ENCODE assay signal across 8 cellular contexts in genomic region chr15:96356494-96357455, GRCh38. TPM values are rescaled to one million over a fixed set of nuclear protein-coding genes. Genes with fewer than 3 reads are reported as not detected.
A peak's percentile ranks its signal among the peaks of the same experiment; 100 is the strongest.
DNase-seq lines count a peak whose midpoint lies in the region; ATAC-seq and TF ChIP-seq lines count a peak whose summit lies in the region.

No MANE protein-coding gene starts in this region.

- peak; percentile 87 for DNase-seq in COLO668 (lab: John Stamatoyannopoulos, UW; ENCODE audit: unreplicated experiment)
- no peak for DNase-seq in Panc1 (ENCODE audit: low read depth, low spot score)
- DNase-seq in activated T-helper 1 cell treated with Interleukin-2 at 50 U/mL for 16 hours (ENCODE audit: low read depth) = peak; percentile 17
- peak; percentile 86 for DNase-seq in fibroblast of lung (ENCODE audit: low read depth in 2 of 2)
- DNase-seq in neural crest cell (ENCODE audit: low read depth, low spot score) = peak; percentile 96
- peak; percentile 76 for DNase-seq in stromal cell of bone marrow (ENCODE audit: low read depth)

- no peaks in the 10 kb centered on the region for H3K9me3 ChIP-seq in Panc1 (ENCODE audit: control insufficient read depth, insufficient read depth, low read depth, low read length)
- no peaks in the 10 kb centered on the region for H3K9me3 ChIP-seq in fibroblast of lung (ENCODE audit: control insufficient read depth, insufficient read depth, low read depth, low read length)

- peaks cover 67% of the 10 kb centered on the region for H3K27me3 Mint-ChIP-seq in neural crest cell (ENCODE audit: low read depth)

- CTCF ChIA-PET in Panc1 (lab: Charles Lee) = interaction anchor here (0.7 to 0.8 kb wide), 3 partner anchors 673 to 1223 kb away, joined by 3 to 6 read pairs (median 3); no protein-coding TSS in a partner anchor

- H3K27ac Mint-ChIP-seq in neural crest cell (ENCODE audit: unreplicated experiment) = peak overlapping the region; percentile 72

- peaks cover 65% of the 10 kb centered on the region for H3K4me1 Mint-ChIP-seq in neural crest cell

- H3K4me3 ChIP-seq in Panc1 (ENCODE audit: low read depth in 2 of 2, low read length in 2 of 2) (peak overlapping the region; percentile 55 to 58), fibroblast of lung (replicated peaks in 1 of 4; ENCODE audit: control extremely low read depth in 1 of 4, insufficient read depth in 1 of 4, low read depth in 3 of 4, low read length in 4 of 4) (peak overlapping the region; percentile 41 to 82 (median 56))

- ATAC-seq in GM19463 (IDR thresholded peaks at IDR 0.05; ENCODE audit: unreplicated experiment) (peak; percentile 51), HG03575 (IDR thresholded peaks at IDR 0.05; ENCODE audit: extremely low read depth, insufficient number of reproducible peaks, low FRiP score, unreplicated experiment) (peak; percentile 63), Panc1 (peak; percentile 82)

- H2AFZ ChIP-seq in fibroblast of lung (ENCODE audit: low read length) = no peak overlapping the region

- H3K79me2 ChIP-seq in fibroblast of lung (ENCODE audit: control insufficient read depth, insufficient read depth, low read length) = peaks cover 68% of the 10 kb centered on the region

- H3K4me1 ChIP-seq in Panc1 (ENCODE audit: control insufficient read depth, insufficient read depth, low read length) = peaks cover 16% of the 10 kb centered on the region
- peaks cover 10% of the 10 kb centered on the region for H3K4me1 ChIP-seq in fibroblast of lung (ENCODE audit: control insufficient read depth, extremely low read depth, insufficient read depth, low read length)

- no TSS peak for BruUV-seq in Panc1 (replicated peaks; lab: Mats Ljungman, UMichigan)

- TF ChIP-seq CTCF in Panc1 (IDR thresholded peaks at IDR 0.05) (peak; percentile 98), fibroblast of lung (conservative IDR thresholded peaks at IDR 0.05 in 1 of 2, IDR thresholded peaks at IDR 0.05 in 1 of 2; ENCODE audit: low read depth in 1 of 2, low read length in 2 of 2) (peak; percentile 77 to 85), neural crest cell (conservative IDR thresholded peaks at IDR 0.05) (peak; percentile 99)

- POLR2A ChIA-PET in Panc1 (lab: Charles Lee) = interaction anchor here (0.6 to 0.8 kb wide), 3 partner anchors 25 to 304 kb away, joined by 3 to 17 read pairs (median 9); no protein-coding TSS in a partner anchor

- no peaks in the 10 kb centered on the region for H3K27me3 ChIP-seq in Panc1 (ENCODE audit: control insufficient read depth, insufficient read depth, low read length)
- no peaks in the 10 kb centered on the region for H3K27me3 ChIP-seq in fibroblast of lung (ENCODE audit: control insufficient read depth, insufficient read depth, low read length)

- H3K9ac ChIP-seq in fibroblast of lung (ENCODE audit: insufficient read depth, low read length) = peak overlapping the region; percentile 67

- in situ Hi-C loops in Panc1 (cut with HindIII; ENCODE audit: low pct_unique_long_range_greater_than_20kb, low sequenced_read_pairs) = no loop called here

- H3K4me3 Mint-ChIP-seq in neural crest cell = no peak overlapping the region

- H3K36me3 Mint-ChIP-seq in neural crest cell (ENCODE audit: low read depth) = no peaks in the 10 kb centered on the region

- no peaks in the 10 kb centered on the region for H3K36me3 ChIP-seq in Panc1 (ENCODE audit: control insufficient read depth, insufficient read depth, low read length)
- H3K36me3 ChIP-seq in fibroblast of lung (ENCODE audit: control insufficient read depth, insufficient read depth, low read length) = peaks cover 6% of the 10 kb centered on the region

- H3K27ac ChIP-seq in Panc1 (ENCODE audit: low read length) (peak overlapping the region; percentile 78), fibroblast of lung (ENCODE audit: insufficient read depth, low read length) (peak overlapping the region; percentile 65)

- H3K4me2 ChIP-seq in fibroblast of lung (ENCODE audit: extremely low read depth, insufficient read depth, low read length) = peak overlapping the region; percentile 74

- no peaks in the 10 kb centered on the region for H3K9me3 Mint-ChIP-seq in neural crest cell

- H4K20me1 ChIP-seq in fibroblast of lung (ENCODE audit: control insufficient read depth, extremely low read depth, insufficient read depth, low read length) = no peaks in the 10 kb centered on the region

- intact Hi-C loops in Panc1 (cut with micrococcal nuclease; ENCODE audit: unreplicated experiment) = loop anchor here (1.0 to 5.0 kb wide), 4 partner anchors 536 to 1401 kb away; no protein-coding TSS in a partner anchor

RNA-seq across cellular contexts. Expression of gene NR2F2, which starts 26.3 kb away (rescaled TPM):
- total RNA-seq in Panc1 (2021; ENCODE audit: unreplicated experiment) = 53.7 TPM
- 108 TPM for polyA plus RNA-seq in Panc1 (2012; ENCODE audit: insufficient read length)
- total RNA-seq in fibroblast of lung = 9.2 and 15.7 TPM in 2 replicates
- polyA plus RNA-seq in fibroblast of lung = 66.5 and 130 TPM in 2 replicates
- 124 and 286 TPM in 2 replicates for polyA plus RNA-seq in fibroblast of lung (2012)
- 78.0 and 158 TPM in 2 replicates for polyA minus RNA-seq in fibroblast of lung (ENCODE audit: low replicate concordance)
- 147 and 150 TPM in 2 replicates for total RNA-seq in neural crest cell
